ENCODE assay signal across 1 cellular context in genomic region chr10:112372182-112372810, GRCh38. TPM values are rescaled to one million over a fixed set of nuclear protein-coding genes. Genes with fewer than 3 reads are reported as not detected.
"Had no signal": no experiment of that assay in that cellular context is flagged by ENCODE, and none has a peak within 500 bp of the region (broad histone marks: within the 10 kb centered on the region; RNA-seq: fewer than 3 reads in every experiment).

No MANE protein-coding gene starts in this region.

RNA-seq across cellular contexts. Expression of gene ACSL5, which starts 1.6 kb away (rescaled TPM):
- total RNA-seq: neural crest cell had no signal
